In the genomic region with DNA sequence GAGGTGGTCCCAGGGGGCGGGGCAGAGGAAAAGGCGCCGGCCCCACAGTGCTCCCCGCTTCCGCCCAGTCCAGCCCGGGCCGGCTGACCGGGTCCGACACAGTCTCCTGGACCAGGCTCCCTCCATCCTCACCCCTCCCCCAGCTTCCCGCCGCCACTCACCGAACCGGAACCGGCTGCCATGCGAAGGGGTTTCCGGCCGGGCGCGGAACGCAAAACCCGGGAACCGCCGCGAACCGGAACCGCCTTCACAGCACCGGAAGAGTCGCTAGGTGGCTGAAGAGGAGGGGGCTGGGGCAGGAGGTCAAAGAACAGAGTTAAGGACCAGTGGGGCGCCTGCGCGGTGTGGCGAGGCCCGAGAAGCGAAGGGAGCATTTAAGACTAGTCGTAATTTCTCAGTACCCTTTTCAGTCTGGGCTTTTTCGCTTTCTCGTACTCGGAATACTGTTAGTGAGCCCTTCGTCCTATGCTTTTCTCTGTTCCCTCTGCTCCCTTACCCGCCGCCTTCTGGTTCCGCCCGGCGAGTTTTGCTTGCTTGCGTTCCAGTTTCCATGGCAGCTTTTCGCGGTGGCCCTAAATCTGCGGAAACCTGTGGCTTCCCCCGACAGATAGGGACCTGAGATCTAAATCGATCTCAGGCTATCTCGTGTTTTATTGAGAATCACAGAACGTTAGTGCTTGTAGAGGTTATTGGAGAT, we compare ENCODE assay signal across 1 cellular context.
TF ChIP-seq lines count a peak whose summit lies in the region.

SENP1 (minus strand) TSS at position 213 of the 697 bp plus-strand sequence. CDS start 4,607 bp downstream, outside the sequence.

TF ChIP-seq in K562, 482 proteins besides CTCF, POLR2A, EP300 and RAD21 (continued from another document and continues in another):
- TF ChIP-seq, protein P1, sequence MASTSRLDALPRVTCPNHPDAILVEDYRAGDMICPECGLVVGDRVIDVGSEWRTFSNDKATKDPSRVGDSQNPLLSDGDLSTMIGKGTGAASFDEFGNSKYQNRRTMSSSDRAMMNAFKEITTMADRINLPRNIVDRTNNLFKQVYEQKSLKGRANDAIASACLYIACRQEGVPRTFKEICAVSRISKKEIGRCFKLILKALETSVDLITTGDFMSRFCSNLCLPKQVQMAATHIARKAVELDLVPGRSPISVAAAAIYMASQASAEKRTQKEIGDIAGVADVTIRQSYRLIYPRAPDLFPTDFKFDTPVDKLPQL (IDR thresholded peaks at IDR 0.05; ENCODE audit: extremely low read depth, insufficient read length) = peak; percentile 35
- TF ChIP-seq ZFP30 (CRISPR knock-in tag; IDR thresholded peaks at IDR 0.05; ENCODE audit: borderline replicate concordance) = no peak
- TF ChIP-seq ZNF445 (CRISPR knock-in tag; IDR thresholded peaks at IDR 0.05; ENCODE audit: low read depth) = no peak
- no peak for TF ChIP-seq ZNF217 (CRISPR knock-in tag; IDR thresholded peaks at IDR 0.05)
- TF ChIP-seq, protein P2, sequence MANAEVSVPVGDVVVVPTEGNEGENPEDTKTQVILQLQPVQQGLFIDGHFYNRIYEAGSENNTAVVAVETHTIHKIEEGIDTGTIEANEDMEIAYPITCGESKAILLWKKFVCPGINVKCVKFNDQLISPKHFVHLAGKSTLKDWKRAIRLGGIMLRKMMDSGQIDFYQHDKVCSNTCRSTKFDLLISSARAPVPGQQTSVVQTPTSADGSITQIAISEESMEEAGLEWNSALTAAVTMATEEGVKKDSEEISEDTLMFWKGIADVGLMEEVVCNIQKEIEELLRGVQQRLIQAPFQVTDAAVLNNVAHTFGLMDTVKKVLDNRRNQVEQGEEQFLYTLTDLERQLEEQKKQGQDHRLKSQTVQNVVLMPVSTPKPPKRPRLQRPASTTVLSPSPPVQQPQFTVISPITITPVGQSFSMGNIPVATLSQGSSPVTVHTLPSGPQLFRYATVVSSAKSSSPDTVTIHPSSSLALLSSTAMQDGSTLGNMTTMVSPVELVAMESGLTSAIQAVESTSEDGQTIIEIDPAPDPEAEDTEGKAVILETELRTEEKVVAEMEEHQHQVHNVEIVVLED (CRISPR knock-in tag; IDR thresholded peaks at IDR 0.05) = peak; percentile 41; the same call in 1 of the 2 replicates
- peak; percentile 48; the same call in 1 of the 2 replicates for TF ChIP-seq NBN (IDR thresholded peaks at IDR 0.05; ENCODE audit: low read depth)
- no peak for TF ChIP-seq ZNF609 (CRISPR knock-in tag; IDR thresholded peaks at IDR 0.05; ENCODE audit: borderline replicate concordance)
- peak; percentile 82; the same call in 1 of the 2 replicates for TF ChIP-seq MTA3 (IDR thresholded peaks at IDR 0.05; ENCODE audit: borderline replicate concordance)
- TF ChIP-seq RFX5 (IDR thresholded peaks at IDR 0.05; ENCODE audit: low read depth, low read length) = no peak
- no peak for TF ChIP-seq ZBTB5 (IDR thresholded peaks at IDR 0.05)
- TF ChIP-seq FOXM1 (IDR thresholded peaks at IDR 0.05; ENCODE audit: low read depth) = peak; percentile 44; the same call in 1 of the 2 replicates
- no peak for TF ChIP-seq FOXM1 (CRISPR knock-in tag; IDR thresholded peaks at IDR 0.05; ENCODE audit: low read depth)
- no peak for TF ChIP-seq ZFPM2 (CRISPR knock-in tag; IDR thresholded peaks at IDR 0.05)
- no peak for TF ChIP-seq ZNF589 (CRISPR knock-in tag; IDR thresholded peaks at IDR 0.05; ENCODE audit: low read depth)
- 0 out of 2 replicates have a peak, but pooled peaks have one; percentile 47 for TF ChIP-seq ZNF134 (CRISPR knock-in tag; conservative IDR thresholded peaks at IDR 0.05)
- peak; percentile 94 for TF ChIP-seq RBFOX2 (IDR thresholded peaks at IDR 0.05; ENCODE audit: low read depth, low read length)
- TF ChIP-seq CBX5 (IDR thresholded peaks at IDR 0.05; ENCODE audit: borderline replicate concordance, low read depth) = no peak
- TF ChIP-seq ZNF444 (CRISPR knock-in tag; IDR thresholded peaks at IDR 0.05) = no peak
- no peak for TF ChIP-seq HSF4 (CRISPR knock-in tag; IDR thresholded peaks at IDR 0.05; ENCODE audit: borderline replicate concordance)
- TF ChIP-seq SMC3 (conservative IDR thresholded peaks at IDR 0.05; ENCODE audit: insufficient read depth, low read depth, low read length) = no peak
- TF ChIP-seq FOXA3 (CRISPR knock-in tag; conservative IDR thresholded peaks at IDR 0.05 in 1 of 2, IDR thresholded peaks at IDR 0.05 in 1 of 2) = no peak
- 0 out of 2 replicates have a peak, but pooled peaks have one; percentile 9 for TF ChIP-seq ZNF143 (CRISPR knock-in tag; IDR thresholded peaks at IDR 0.05)
- peak; percentile 61; the same call in 1 of the 2 replicates for TF ChIP-seq HDAC2 (IDR thresholded peaks at IDR 0.05)
- peak; percentile 45; the same call in 1 of the 2 replicates for TF ChIP-seq KLF13 (tag; IDR thresholded peaks at IDR 0.05; ENCODE audit: borderline replicate concordance, low read depth)
- TF ChIP-seq BDP1 (IDR thresholded peaks at IDR 0.05; ENCODE audit: insufficient read depth, insufficient read length) = no peak
- no peak for TF ChIP-seq HMG20A (CRISPR knock-in tag; conservative IDR thresholded peaks at IDR 0.05)
- no peak for TF ChIP-seq ZNF561 (CRISPR knock-in tag; conservative IDR thresholded peaks at IDR 0.05)
- TF ChIP-seq SIN3B (IDR thresholded peaks at IDR 0.05; ENCODE audit: low read depth) = peak; percentile 97
- TF ChIP-seq EGR1 (conservative IDR thresholded peaks at IDR 0.05) = 0 out of 2 replicates have a peak, but pooled peaks have one; percentile 29
- no peak for TF ChIP-seq SMARCA5 (IDR thresholded peaks at IDR 0.05)
- TF ChIP-seq FOS (IDR thresholded peaks at IDR 0.05; ENCODE audit: extremely low read depth, insufficient read length) = no peak
- TF ChIP-seq, protein P3, sequence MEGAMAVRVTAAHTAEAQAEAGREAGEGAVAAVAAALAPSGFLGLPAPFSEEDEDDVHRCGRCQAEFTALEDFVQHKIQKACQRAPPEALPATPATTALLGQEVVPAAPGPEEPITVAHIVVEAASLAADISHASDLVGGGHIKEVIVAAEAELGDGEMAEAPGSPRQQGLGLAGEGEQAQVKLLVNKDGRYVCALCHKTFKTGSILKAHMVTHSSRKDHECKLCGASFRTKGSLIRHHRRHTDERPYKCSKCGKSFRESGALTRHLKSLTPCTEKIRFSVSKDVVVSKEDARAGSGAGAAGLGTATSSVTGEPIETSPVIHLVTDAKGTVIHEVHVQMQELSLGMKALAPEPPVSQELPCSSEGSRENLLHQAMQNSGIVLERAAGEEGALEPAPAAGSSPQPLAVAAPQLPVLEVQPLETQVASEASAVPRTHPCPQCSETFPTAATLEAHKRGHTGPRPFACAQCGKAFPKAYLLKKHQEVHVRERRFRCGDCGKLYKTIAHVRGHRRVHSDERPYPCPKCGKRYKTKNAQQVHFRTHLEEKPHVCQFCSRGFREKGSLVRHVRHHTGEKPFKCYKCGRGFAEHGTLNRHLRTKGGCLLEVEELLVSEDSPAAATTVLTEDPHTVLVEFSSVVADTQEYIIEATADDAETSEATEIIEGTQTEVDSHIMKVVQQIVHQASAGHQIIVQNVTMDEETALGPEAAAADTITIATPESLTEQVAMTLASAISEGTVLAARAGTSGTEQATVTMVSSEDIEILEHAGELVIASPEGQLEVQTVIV (CRISPR knock-in tag; IDR thresholded peaks at IDR 0.05; ENCODE audit: borderline replicate concordance) = peak; percentile 88
- no peak for TF ChIP-seq CEBPZ (IDR thresholded peaks at IDR 0.05; ENCODE audit: borderline replicate concordance, low read depth, low read length)
- no peak for TF ChIP-seq JUNB (CRISPR knock-in tag; conservative IDR thresholded peaks at IDR 0.05)
- TF ChIP-seq MIER1 (IDR thresholded peaks at IDR 0.05; ENCODE audit: low read depth) = no peak
- peak; percentile 90 for TF ChIP-seq ELF1 (tag; IDR thresholded peaks at IDR 0.05)
- no peak for TF ChIP-seq FOXP4 (CRISPR knock-in tag; IDR thresholded peaks at IDR 0.05; ENCODE audit: borderline replicate concordance)
- no peak for TF ChIP-seq HES1 (IDR thresholded peaks at IDR 0.05; ENCODE audit: low read depth)
- TF ChIP-seq PTTG1 (tag; IDR thresholded peaks at IDR 0.05; ENCODE audit: low read depth) = no peak
